In the genomic region with DNA sequence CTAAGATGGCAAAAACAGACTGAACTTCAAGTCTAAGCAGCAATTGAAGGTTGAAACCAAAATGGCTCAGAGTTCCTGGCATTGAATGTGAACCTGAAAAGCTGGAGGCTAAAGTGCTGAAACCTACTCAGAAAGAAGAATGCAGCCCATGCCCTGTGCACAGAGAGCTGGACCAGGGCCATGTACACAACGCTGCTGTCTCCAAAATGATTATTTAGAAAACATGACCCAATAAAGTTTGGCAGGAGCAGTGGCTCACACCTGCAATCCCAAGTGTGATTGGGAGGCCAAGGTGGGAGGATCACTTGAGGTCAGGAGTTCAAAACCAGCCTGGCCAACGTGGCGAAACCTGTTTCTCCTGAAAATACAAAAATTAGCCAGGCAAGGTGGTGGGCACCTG, we compare ENCODE assay signal across 1 cellular context.
TF ChIP-seq lines count a peak whose summit lies in the region.

No MANE protein-coding gene starts in this region.

TF ChIP-seq in H1, 55 proteins besides CTCF, POLR2A, EP300 and RAD21 (continued from another document):
- TF ChIP-seq FOSL1 (IDR thresholded peaks at IDR 0.05; ENCODE audit: insufficient read depth, low read depth, low read length) (no peak), TEAD4 (IDR thresholded peaks at IDR 0.05; ENCODE audit: low read depth, low read length) (no peak), NANOG (IDR thresholded peaks at IDR 0.05; ENCODE audit: insufficient read depth, low read depth, low read length, poor library complexity, severe bottlenecking) (no peak), BACH1 (IDR thresholded peaks at IDR 0.05; ENCODE audit: low read length) (no peak)
